10 cellular contexts compared by ENCODE assay signal in genomic region chr19:35787227-35787799, GRCh38. TPM values are rescaled to one million over a fixed set of nuclear protein-coding genes. Genes with fewer than 3 reads are reported as not detected.
"Had no signal": no experiment of that assay in that cellular context is flagged by ENCODE, and none has a peak within 500 bp of the region (broad histone marks: within the 10 kb centered on the region; RNA-seq: fewer than 3 reads in every experiment).

No MANE protein-coding gene starts in this region.

- H3K27ac Mint-ChIP-seq: H9, HFFc6, IgD-negative memory B cell had no signal

- H3K9me3 Mint-ChIP-seq: H9, HFFc6, IgD-negative memory B cell had no signal

- H3K36me3 Mint-ChIP-seq: IgD-negative memory B cell had no signal

- H3K9ac ChIP-seq: GM23248 had no signal

- H2AFZ ChIP-seq: GM23248 had no signal

- H3K4me3 ChIP-seq: GM23248 had no signal

- H3K4me3 Mint-ChIP-seq: H9, HFFc6, IgD-negative memory B cell had no signal

- DNase-seq: GM23248, GOT3, H9, HCEC 1CT, HFFc6 had no signal

- H3K27ac ChIP-seq: GM23248, HL-60 had no signal

RNA-seq across cellular contexts. Expression of gene ARHGAP33, which starts 11.9 kb away (rescaled TPM):
- polyA plus RNA-seq: IgD-negative memory B cell had no signal

RNA-seq across cellular contexts. Expression of gene PRODH2, which starts 25.3 kb away (rescaled TPM):
- total RNA-seq: GM23248, H4, H9, HFFc6, HT1080 had no signal
- polyA plus RNA-seq: GM23248, IgD-negative memory B cell had no signal

RNA-seq across cellular contexts. Expression of gene HSPB6, which starts 30.5 kb away (rescaled TPM):
- total RNA-seq: H4, HepG2, HT1080 had no signal
- polyA plus RNA-seq: IgD-negative memory B cell had no signal
